Comparison of ENCODE assay signal across 8 cellular contexts in the genomic region with DNA sequence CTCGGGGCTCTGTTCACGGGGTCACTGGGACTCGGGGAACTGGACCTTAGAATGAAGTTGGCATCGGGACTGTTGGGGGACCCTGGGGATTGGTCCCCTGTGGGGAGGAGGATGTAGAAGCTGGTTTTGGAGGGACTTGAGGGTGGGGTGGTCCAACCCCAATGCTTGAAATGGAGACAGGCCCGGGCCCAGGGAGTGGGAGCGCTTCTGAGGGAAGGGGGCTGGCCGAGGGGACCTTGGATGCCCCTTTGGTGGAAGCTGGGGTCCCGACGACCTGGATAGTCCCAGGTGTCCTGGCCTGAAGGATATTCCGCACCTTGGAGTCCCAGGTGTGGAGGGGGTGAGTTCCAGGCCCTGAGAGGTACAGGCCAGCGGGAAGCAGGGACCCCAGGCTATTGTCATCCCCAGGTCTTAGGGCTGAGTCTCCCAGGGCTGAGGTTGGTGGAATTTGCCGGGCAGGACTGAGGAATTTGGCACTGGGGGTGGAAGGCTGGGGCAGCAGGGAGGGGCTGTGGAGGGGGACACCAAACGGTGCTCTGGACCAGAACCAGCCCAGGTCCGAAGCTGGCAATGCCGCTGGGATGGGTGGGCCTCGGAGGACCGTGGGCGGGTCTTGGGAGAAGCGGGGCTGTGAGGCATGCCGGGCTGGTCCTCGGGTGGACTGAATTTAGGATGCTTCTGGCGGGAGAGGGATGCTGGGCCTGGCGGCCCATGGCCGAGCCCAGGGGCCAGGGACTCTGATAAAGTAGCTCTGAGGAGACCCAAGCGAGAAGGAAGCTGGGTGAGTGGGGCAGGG. TPM values are rescaled to one million over a fixed set of nuclear protein-coding genes. Genes with fewer than 3 reads are reported as not detected.
A peak's percentile ranks its signal among the peaks of the same experiment; 100 is the strongest.
DNase-seq lines count a peak whose midpoint lies in the region; ATAC-seq and TF ChIP-seq lines count a peak whose summit lies in the region.

No MANE protein-coding gene starts in this region.

- no peaks in the 10 kb centered on the region for H3K27me3 ChIP-seq in CD4-positive, CD25-positive, alpha-beta regulatory T cell (ENCODE audit: control insufficient read depth, insufficient read depth, low read length)
- H3K27me3 ChIP-seq in Peyer's patch = no peaks in the 10 kb centered on the region

- peak overlapping the region; percentile 25 to 81 (median 72) for H3K4me3 Mint-ChIP-seq in CD4-positive, CD25-positive, alpha-beta regulatory T cell
- H3K4me3 Mint-ChIP-seq in IgD-negative memory B cell (peak overlapping the region; percentile 22 to 92 (median 79)), nephron progenitor cell (peak overlapping the region; percentile 92)

- H3K4me1 Mint-ChIP-seq in CD4-positive, CD25-positive, alpha-beta regulatory T cell = peaks cover 0 to 33% (median 7%) of the 10 kb centered on the region in 4 donors
- peaks cover 0 to 11% (median 1%) of the 10 kb centered on the region in 3 donors for H3K4me1 Mint-ChIP-seq in IgD-negative memory B cell
- peaks cover 21% of the 10 kb centered on the region for H3K4me1 Mint-ChIP-seq in nephron progenitor cell

- peaks cover 30% of the 10 kb centered on the region for H3K4me1 ChIP-seq in CD4-positive, CD25-positive, alpha-beta regulatory T cell (ENCODE audit: control insufficient read depth, insufficient read depth, low read length, poor library complexity, severe bottlenecking)
- H3K4me1 ChIP-seq in Peyer's patch = peaks cover 0 to 19% (median 13%) of the 10 kb centered on the region in 4 donors

- H3K27ac ChIP-seq in CD4-positive, CD25-positive, alpha-beta regulatory T cell (ENCODE audit: insufficient read depth, low read length, poor library complexity, severe bottlenecking) = no peak overlapping the region
- H3K27ac ChIP-seq in Peyer's patch = no peak overlapping the region

- no peak for DNase-seq in CD4-positive, CD25-positive, alpha-beta regulatory T cell
- no peak for DNase-seq in cardiac fibroblast (ENCODE audit: low read depth in 2 of 2)
- peak; percentile 36 for DNase-seq in nephron progenitor cell
- no peak for DNase-seq in stimulated activated CD4-positive, alpha-beta T cell treated with anti-CD3 and anti-CD28 coated beads, Interleukin-4, amount 100 ng/mL, for 24 hours
- no peak for DNase-seq in central memory CD4-positive, alpha-beta T cell
- no peak for DNase-seq in Peyer's patch

- ATAC-seq in CD4-positive, CD25-positive, alpha-beta regulatory T cell (ENCODE audit: low read depth in 2 of 2) = no peak
- no peak for ATAC-seq in HG02938 (IDR thresholded peaks at IDR 0.05; ENCODE audit: unreplicated experiment)

- peak overlapping the region in 2 of 3 donors; percentile 62 to 69 for H3K27ac Mint-ChIP-seq in CD4-positive, CD25-positive, alpha-beta regulatory T cell
- H3K27ac Mint-ChIP-seq in IgD-negative memory B cell (no peak overlapping the region), nephron progenitor cell (peak overlapping the region; percentile 79)

- peaks cover 16% of the 10 kb centered on the region for H3K36me3 ChIP-seq in CD4-positive, CD25-positive, alpha-beta regulatory T cell (ENCODE audit: control insufficient read depth, insufficient read depth, low read length)
- peaks cover 0 to 31% (median 0%) of the 10 kb centered on the region in 3 donors for H3K36me3 ChIP-seq in Peyer's patch

- TF ChIP-seq CTCF in cardiac fibroblast (IDR thresholded peaks at IDR 0.05; ENCODE audit: low read depth, low read length) = no peak
- TF ChIP-seq CTCF in nephron progenitor cell (IDR thresholded peaks at IDR 0.05) = no peak
- no peak for TF ChIP-seq CTCF in Peyer's patch (IDR thresholded peaks at IDR 0.05)

- H3K9me3 ChIP-seq in CD4-positive, CD25-positive, alpha-beta regulatory T cell (ENCODE audit: control insufficient read depth in 2 of 2, low read length in 2 of 2) = no peaks in the 10 kb centered on the region
- H3K9me3 ChIP-seq in Peyer's patch = no peaks in the 10 kb centered on the region

- no peak for TF ChIP-seq POLR2A in Peyer's patch (IDR thresholded peaks at IDR 0.05)

- H3K36me3 Mint-ChIP-seq in CD4-positive, CD25-positive, alpha-beta regulatory T cell = peaks cover 10% of the 10 kb centered on the region
- H3K36me3 Mint-ChIP-seq in IgD-negative memory B cell = peaks cover 1% of the 10 kb centered on the region
- peaks cover 20% of the 10 kb centered on the region for H3K36me3 Mint-ChIP-seq in nephron progenitor cell (ENCODE audit: low read depth)

- H3K27me3 Mint-ChIP-seq in CD4-positive, CD25-positive, alpha-beta regulatory T cell = no peaks in the 10 kb centered on the region
- H3K27me3 Mint-ChIP-seq in IgD-negative memory B cell (no peaks in the 10 kb centered on the region), nephron progenitor cell (ENCODE audit: low read depth, poor library complexity) (peaks cover 3% of the 10 kb centered on the region)

- no peaks in the 10 kb centered on the region for H3K9me3 Mint-ChIP-seq in CD4-positive, CD25-positive, alpha-beta regulatory T cell
- H3K9me3 Mint-ChIP-seq in IgD-negative memory B cell (no peaks in the 10 kb centered on the region), nephron progenitor cell (peaks cover 3% of the 10 kb centered on the region)

- H3K4me3 ChIP-seq in CD4-positive, CD25-positive, alpha-beta regulatory T cell (ENCODE audit: low read depth, low read length) = no peak overlapping the region
- H3K4me3 ChIP-seq in cardiac fibroblast (replicated peaks in 1 of 2; ENCODE audit: low read depth in 2 of 2, low read length in 2 of 2) = peak overlapping the region; percentile 42 to 82
- H3K4me3 ChIP-seq in Peyer's patch = peak overlapping the region in 1 of 4 donors; percentile 9

RNA-seq across cellular contexts. Expression of gene HDGFL2, which starts 1.8 kb away (rescaled TPM):
- 32.7 TPM for total RNA-seq in CD4-positive, CD25-positive, alpha-beta regulatory T cell
- polyA plus RNA-seq in CD4-positive, CD25-positive, alpha-beta regulatory T cell = 10 to 100 TPM; 11.5 to 12.6 (median 12.2) TPM
- polyA plus RNA-seq in IgD-negative memory B cell = 31.9 TPM
- total RNA-seq in Peyer's patch = 10 to 100 TPM; 20.5 to 73.4 (median 28.6) TPM

RNA-seq across cellular contexts. Expression of gene UBXN6, which starts 16.3 kb away (rescaled TPM):
- 54.2 TPM for total RNA-seq in CD4-positive, CD25-positive, alpha-beta regulatory T cell
- polyA plus RNA-seq in CD4-positive, CD25-positive, alpha-beta regulatory T cell = 1 to 10 TPM; 4.6 to 6.4 (median 4.9) TPM
- polyA plus RNA-seq in IgD-negative memory B cell = 7.0 TPM
- total RNA-seq in Peyer's patch = 100 to 1,000 TPM in 3 of 4 donors, 10 to 100 TPM in 1; 94.9 to 178 (median 163) TPM

RNA-seq across cellular contexts. Expression of gene PLIN4, which starts 44.4 kb away (rescaled TPM):
- not detected for total RNA-seq in CD4-positive, CD25-positive, alpha-beta regulatory T cell
- under 1 TPM in 3 of 4 donors, not detected in 1; 0.02 to 0.13 (median 0.05) TPM for polyA plus RNA-seq in CD4-positive, CD25-positive, alpha-beta regulatory T cell
- 0.15 TPM for polyA plus RNA-seq in IgD-negative memory B cell
- 1 to 10 TPM in 3 of 4 donors, under 1 TPM in 1; 0.83 to 5.1 (median 2.3) TPM for total RNA-seq in Peyer's patch

Comparison
In these comparisons a context has a peak if more than half of its experiments do, and no peak if none do; other contexts are left out.
1. H3K27ac Mint-ChIP-seq: peak in CD4-positive, CD25-positive, alpha-beta regulatory T cell (2 of 3) and nephron progenitor cell (single experiment); none in IgD-negative memory B cell (0 of 3).
2. Peak in every context shown above with its lines, with median percentiles within 50 percentile points of each other: H3K4me3 Mint-ChIP-seq.